1 cellular context compared by ENCODE assay signal in genomic region chr20:4138591-4138990, GRCh38.
A peak's percentile ranks its signal among the peaks of the same experiment; 100 is the strongest.
TF ChIP-seq lines count a peak whose summit lies in the region.
"Not testable (repeated sequence)": the region's sequence is repeated elsewhere in the genome, so short reads cannot be mapped to it uniquely, and the experiment has no call there.

No MANE protein-coding gene starts in this region.

- TF ChIP-seq CTCF in HEK293 (tag by site-specific recombination; IDR thresholded peaks at IDR 0.05) = not testable (repeated sequence)

- POLR2A ChIA-PET in HEK293 (lab: Yijun Ruan, JAX) = not testable (repeated sequence)

- not testable (repeated sequence) for H3K27ac ChIP-seq in HEK293 (ENCODE audit: extremely low read depth, low read depth, low read length)

- CTCF ChIA-PET in HEK293 (lab: Yijun Ruan, JAX) = not testable (repeated sequence)

- peaks cover 20% of the 10 kb centered on the region for H3K4me1 ChIP-seq in HEK293 (ENCODE audit: control insufficient read depth, insufficient read depth, low read length)

- H3K36me3 ChIP-seq in HEK293 (ENCODE audit: control insufficient read depth in 2 of 2, insufficient read depth in 1 of 2, low read length in 2 of 2) = not testable (repeated sequence)

- H3K9me3 ChIP-seq in HEK293 (ENCODE audit: control insufficient read depth, insufficient read depth, low read depth, low read length) = not testable (repeated sequence)

- H3K4me3 ChIP-seq in HEK293 (ENCODE audit: low read depth, low read length) = not testable (repeated sequence)

TF ChIP-seq in HEK293, 187 proteins besides CTCF, POLR2A, EP300 and RAD21:
- TF ChIP-seq, protein P1, sequence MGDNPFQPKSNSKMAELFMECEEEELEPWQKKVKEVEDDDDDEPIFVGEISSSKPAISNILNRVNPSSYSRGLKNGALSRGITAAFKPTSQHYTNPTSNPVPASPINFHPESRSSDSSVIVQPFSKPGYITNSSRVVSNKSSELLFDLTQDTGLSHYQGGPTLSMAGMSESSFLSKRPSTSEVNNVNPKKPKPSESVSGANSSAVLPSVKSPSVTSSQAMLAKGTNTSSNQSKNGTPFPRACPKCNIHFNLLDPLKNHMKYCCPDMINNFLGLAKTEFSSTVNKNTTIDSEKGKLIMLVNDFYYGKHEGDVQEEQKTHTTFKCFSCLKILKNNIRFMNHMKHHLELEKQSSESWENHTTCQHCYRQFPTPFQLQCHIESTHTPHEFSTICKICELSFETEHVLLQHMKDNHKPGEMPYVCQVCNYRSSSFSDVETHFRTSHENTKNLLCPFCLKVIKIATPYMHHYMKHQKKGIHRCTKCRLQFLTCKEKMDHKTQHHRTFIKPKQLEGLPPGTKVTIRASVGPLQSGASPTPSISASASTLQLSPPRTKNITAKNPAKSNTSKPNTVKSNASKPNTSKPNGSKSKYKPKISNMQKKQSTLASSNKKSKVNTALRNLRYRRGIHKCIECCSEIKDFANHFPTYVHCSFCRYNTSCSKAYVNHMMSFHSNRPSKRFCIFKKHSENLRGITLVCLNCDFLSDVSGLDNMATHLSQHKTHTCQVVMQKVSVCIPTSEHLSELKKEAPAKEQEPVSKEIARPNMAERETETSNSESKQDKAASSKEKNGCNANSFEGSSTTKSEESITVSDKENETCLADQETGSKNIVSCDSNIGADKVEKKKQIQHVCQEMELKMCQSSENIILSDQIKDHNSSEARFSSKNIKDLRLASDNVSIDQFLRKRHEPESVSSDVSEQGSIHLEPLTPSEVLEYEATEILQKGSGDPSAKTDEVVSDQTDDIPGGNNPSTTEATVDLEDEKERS (tag by site-specific recombination; IDR thresholded peaks at IDR 0.05) = 0 out of 2 replicates have a peak, but pooled peaks have one; percentile 18
- TF ChIP-seq ZNF146 (tag by site-specific recombination; IDR thresholded peaks at IDR 0.05) = peak; percentile 97
